15 cellular contexts compared by ENCODE assay signal in the genomic region with DNA sequence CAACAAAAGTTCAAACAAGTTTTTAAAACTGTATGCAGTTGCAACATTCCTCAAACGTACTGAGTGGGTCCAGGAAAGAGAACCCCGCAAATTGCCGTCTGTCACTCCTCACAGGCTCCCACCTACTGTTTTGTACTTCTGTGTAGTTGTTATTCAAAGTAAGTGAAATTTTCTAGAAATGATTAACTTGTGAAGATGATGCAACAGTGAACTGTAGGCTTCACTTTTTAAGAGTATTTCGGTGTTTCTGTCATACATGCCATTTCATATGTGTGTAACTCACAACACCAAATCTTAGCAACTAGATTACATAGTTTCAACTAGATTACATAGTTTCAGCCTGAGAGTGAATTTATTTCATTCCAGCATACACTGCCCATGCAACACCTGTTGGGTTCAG.
DNase-seq lines count a peak whose midpoint lies in the region; ATAC-seq and TF ChIP-seq lines count a peak whose summit lies in the region.
"Had no signal": no experiment of that assay in that cellular context is flagged by ENCODE, and none has a peak within 500 bp of the region (broad histone marks: within the 10 kb centered on the region; RNA-seq: fewer than 3 reads in every experiment).

No MANE protein-coding gene starts in this region.

- peaks cover 0 to 3% of the 10 kb centered on the region in 2 donors for H3K36me3 Mint-ChIP-seq in activated T-cell treated with anti-CD3 and anti-CD28 coated beads, Interleukin-2, amount 50 U/mL, for 72 hours (ENCODE audit: insufficient read depth in 2 of 2)

- no peaks in the 10 kb centered on the region for H3K79me1 ChIP-seq in mesenchymal stem cell (replicated peaks; ENCODE audit: low read length, poor library complexity, severe bottlenecking)

- H2BK120ac ChIP-seq in mesenchymal stem cell (ENCODE audit: low read depth, low read length), result no peak overlapping the region

- peaks cover 4 to 5% of the 10 kb centered on the region in 2 donors for H3K9me3 Mint-ChIP-seq in activated T-cell treated with anti-CD3 and anti-CD28 coated beads, Interleukin-2, amount 50 U/mL, for 72 hours
- peaks cover 4 to 9% of the 10 kb centered on the region in 2 donors for H3K9me3 Mint-ChIP-seq in stimulated activated naive CD8-positive, alpha-beta T cell treated with anti-CD3 and anti-CD28 coated beads, Interleukin-15, amount 100 ng/mL, for 72 hours

- H2BK15ac ChIP-seq in mesenchymal stem cell (ENCODE audit: low read depth, poor library complexity, severe bottlenecking), result no peak overlapping the region

- H3K36me3 ChIP-seq in mesenchymal stem cell (ENCODE audit: control insufficient read depth in 1 of 2, insufficient read depth in 2 of 2, low read depth in 1 of 2, low read length in 2 of 2), result no peaks in the 10 kb centered on the region

- no peak overlapping the region for H3K9ac ChIP-seq in mesenchymal stem cell (ENCODE audit: low read length)

- WGBS in mesenchymal stem cell, result 100% methylated on average over 2 of the region's 4 CpGs

- no peak overlapping the region for H4K8ac ChIP-seq in mesenchymal stem cell (ENCODE audit: low read length)

- peaks cover 2% of the 10 kb centered on the region for H3K4me1 Mint-ChIP-seq in activated T-cell treated with anti-CD3 and anti-CD28 coated beads, Interleukin-2, amount 50 U/mL, for 72 hours (ENCODE audit: low read depth)
- peaks cover under 1% of the 10 kb centered on the region for H3K4me1 Mint-ChIP-seq in stimulated activated naive CD8-positive, alpha-beta T cell treated with anti-CD3 and anti-CD28 coated beads, Interleukin-15, amount 100 ng/mL, for 72 hours

- peaks cover 7% of the 10 kb centered on the region for H3K27me3 Mint-ChIP-seq in activated T-cell treated with anti-CD3 and anti-CD28 coated beads, Interleukin-2, amount 50 U/mL, for 72 hours (ENCODE audit: low read depth)
- H3K27me3 Mint-ChIP-seq in stimulated activated naive CD8-positive, alpha-beta T cell treated with anti-CD3 and anti-CD28 coated beads, Interleukin-15, amount 100 ng/mL, for 72 hours, result peaks cover 19% of the 10 kb centered on the region

- H3K4me3 Mint-ChIP-seq in activated T-cell treated with anti-CD3 and anti-CD28 coated beads, Interleukin-2, amount 50 U/mL, for 72 hours, result no peak overlapping the region
- no peak overlapping the region for H3K4me3 Mint-ChIP-seq in stimulated activated naive CD8-positive, alpha-beta T cell treated with anti-CD3 and anti-CD28 coated beads, Interleukin-15, amount 100 ng/mL, for 72 hours

- no peaks in the 10 kb centered on the region for H3K27me3 ChIP-seq in mesenchymal stem cell (ENCODE audit: control insufficient read depth in 1 of 2, insufficient read depth in 1 of 2, low read length in 2 of 2)

- H4K91ac ChIP-seq in mesenchymal stem cell (ENCODE audit: low read length), result no peak overlapping the region

- no peak overlapping the region for H3K27ac ChIP-seq in mesenchymal stem cell (ENCODE audit: low read length, poor library complexity, severe bottlenecking)

- H2BK5ac ChIP-seq in mesenchymal stem cell (ENCODE audit: low read depth, low read length, poor library complexity, severe bottlenecking), result no peak overlapping the region

- H2AFZ ChIP-seq in mesenchymal stem cell (ENCODE audit: low read depth, low read length), result no peak overlapping the region

- DNase-seq in activated T-cell treated with anti-CD3 and anti-CD28 coated beads, Interleukin-2, amount 50 U/mL, for 72 hours, result no peak
- no peak for DNase-seq in activated T-cell treated with anti-CD3 and anti-CD28 coated beads for 4 hours
- DNase-seq in epithelial cell of proximal tubule (ENCODE audit: low read depth), result peak; percentile 55
- DNase-seq in mesenchymal stem cell, result no peak
- no peak for DNase-seq in midbrain (lab: John Stamatoyannopoulos, UW)
- no peak for DNase-seq in stimulated activated naive CD8-positive, alpha-beta T cell treated with anti-CD3 and anti-CD28 coated beads, Interleukin-15, amount 100 ng/mL, for 72 hours
- DNase-seq: 8988T, C1 segment of cervical spinal cord, DMS153, HCEC 1CT, NCI-H1092, NCI-H2227 treated with DMSO at 0.1 percent for 48 hours, NCI-H524 treated with DMSO at 0.1 percent for 48 hours had no signal

- H3K14ac ChIP-seq in mesenchymal stem cell (ENCODE audit: low read length in 2 of 2), result no peak overlapping the region

- no peak overlapping the region for H3K18ac ChIP-seq in mesenchymal stem cell (ENCODE audit: low read depth in 1 of 2, low read length in 2 of 2)

- peak overlapping the region; percentile 59 for H3K4me2 ChIP-seq in mesenchymal stem cell (ENCODE audit: low read length, poor library complexity, severe bottlenecking)

- peak; percentile 70 to 73 for ATAC-seq in activated T-cell treated with anti-CD3 and anti-CD28 coated beads, Interleukin-2, amount 50 U/mL, for 72 hours (replicated peaks in 1 of 2)
- no peak for ATAC-seq in stimulated activated naive CD8-positive, alpha-beta T cell treated with anti-CD3 and anti-CD28 coated beads, Interleukin-15, amount 100 ng/mL, for 72 hours
- ATAC-seq in HG03469 (IDR thresholded peaks at IDR 0.05; ENCODE audit: unreplicated experiment) (no peak), GM19035 (IDR thresholded peaks at IDR 0.05; ENCODE audit: unreplicated experiment) (no peak)

- no peak overlapping the region for H3K27ac Mint-ChIP-seq in activated T-cell treated with anti-CD3 and anti-CD28 coated beads, Interleukin-2, amount 50 U/mL, for 72 hours
- H3K27ac Mint-ChIP-seq in stimulated activated naive CD8-positive, alpha-beta T cell treated with anti-CD3 and anti-CD28 coated beads, Interleukin-15, amount 100 ng/mL, for 72 hours, result no peak overlapping the region

- no peak overlapping the region for H3K23ac ChIP-seq in mesenchymal stem cell (ENCODE audit: low read length in 2 of 2)

- no peaks in the 10 kb centered on the region for H3K9me3 ChIP-seq in mesenchymal stem cell (ENCODE audit: control insufficient read depth, low read length)

- H2AK5ac ChIP-seq in mesenchymal stem cell (ENCODE audit: low read length, severe bottlenecking), result no peak overlapping the region

- no peak for TF ChIP-seq CTCF in epithelial cell of proximal tubule (conservative IDR thresholded peaks at IDR 0.05; ENCODE audit: low read depth, low read length)

- no peak overlapping the region for H3K4ac ChIP-seq in mesenchymal stem cell (ENCODE audit: low read depth in 1 of 2, low read length in 2 of 2)

- H3K4me3 ChIP-seq in epithelial cell of proximal tubule (ENCODE audit: low read depth, low read length), result no peak overlapping the region
- no peak overlapping the region for H3K4me3 ChIP-seq in mesenchymal stem cell (ENCODE audit: insufficient read depth in 1 of 2, low read depth in 1 of 2, low read length in 2 of 2)

- no peaks in the 10 kb centered on the region for H3K4me1 ChIP-seq in mesenchymal stem cell (ENCODE audit: control insufficient read depth, insufficient read depth, low read depth, low read length)

- H2BK12ac ChIP-seq in mesenchymal stem cell (ENCODE audit: low read length in 2 of 2), result peak overlapping the region in 1 of 2 experiments; percentile 21

Comparison
In these comparisons a context has a peak if more than half of its experiments do, and no peak if none do; other contexts are left out.
1. ATAC-seq: peak in activated T-cell treated with anti-CD3 and anti-CD28 coated beads, Interleukin-2, amount 50 U/mL, for 72 hours (2 of 2); none in stimulated activated naive CD8-positive, alpha-beta T cell treated with anti-CD3 and anti-CD28 coated beads, Interleukin-15, amount 100 ng/mL, for 72 hours (single experiment), HG03469 (single experiment) and GM19035 (single experiment).